ENCODE assay signal across 20 cellular contexts in the genomic region with DNA sequence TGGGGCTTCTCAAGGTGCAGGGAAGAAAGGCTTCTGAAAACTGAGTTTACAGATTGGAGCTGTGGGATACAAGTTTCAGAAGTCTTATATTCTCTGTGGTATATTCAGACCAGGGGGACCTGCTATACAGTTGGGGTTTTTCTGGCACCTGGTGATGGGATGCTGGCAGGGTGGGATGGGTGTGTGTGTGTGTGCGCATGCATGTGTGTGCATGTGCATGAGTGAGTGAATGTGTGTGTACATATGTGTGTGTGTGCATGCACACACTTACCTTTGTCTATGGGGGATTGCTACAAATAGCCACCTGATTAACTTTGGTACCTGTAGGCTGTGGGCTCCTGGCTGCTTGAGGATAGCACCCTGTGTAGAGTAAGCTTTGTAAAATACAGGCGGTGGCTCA.
A peak's percentile ranks its signal among the peaks of the same experiment; 100 is the strongest.
DNase-seq lines count a peak whose midpoint lies in the region; ATAC-seq and TF ChIP-seq lines count a peak whose summit lies in the region.
"Had no signal": no experiment of that assay in that cellular context is flagged by ENCODE, and none has a peak within 500 bp of the region (broad histone marks: within the 10 kb centered on the region; RNA-seq: fewer than 3 reads in every experiment).

No MANE protein-coding gene starts in this region.

- no peak overlapping the region for H2AFZ ChIP-seq in Karpas-422 (ENCODE audit: low read length)
- H2AFZ ChIP-seq: GM23248 had no signal

- ATAC-seq in stimulated activated effector memory CD8-positive, alpha-beta T cell treated with anti-CD3 and anti-CD28 coated beads, Interleukin-12 subunit alpha, Interleukin-12 subunit beta, amount 100 ng/mL, for 72 hours, result peak; percentile 33
- ATAC-seq: GM12878 had no signal

- no peaks in the 10 kb centered on the region for H3K9me3 Mint-ChIP-seq in stimulated activated effector memory CD8-positive, alpha-beta T cell treated with anti-CD3 and anti-CD28 coated beads, Interleukin-12 subunit alpha, Interleukin-12 subunit beta, amount 100 ng/mL, for 72 hours
- H3K9me3 Mint-ChIP-seq: CD4-positive, alpha-beta memory T cell had no signal

- no peaks in the 10 kb centered on the region for H3K27me3 ChIP-seq in WERI-Rb-1 (ENCODE audit: insufficient read depth, low read depth, severe bottlenecking)
- H3K27me3 ChIP-seq in Karpas-422 (ENCODE audit: low read length), result no peaks in the 10 kb centered on the region
- H3K27me3 ChIP-seq: BE2C; BLaER1 treated with 17β-estradiol and CSF1 and Interleukin-3, amounts not matched to agents 10 nM and 100 nM had no signal

- H3K79me2 ChIP-seq in Karpas-422 (ENCODE audit: low read length), result no peaks in the 10 kb centered on the region

- H3K9me2 ChIP-seq in Karpas-422 (replicated peaks; ENCODE audit: insufficient read depth, low read length), result no peaks in the 10 kb centered on the region

- no peak overlapping the region for H3K9ac ChIP-seq in Karpas-422 (ENCODE audit: low read length)
- H3K9ac ChIP-seq: BLaER1 treated with 17β-estradiol and CSF1 and Interleukin-3, amounts not matched to agents 10 nM and 100 nM; GM23248 had no signal

- no peaks in the 10 kb centered on the region for H3K36me3 Mint-ChIP-seq in stimulated activated effector memory CD8-positive, alpha-beta T cell treated with anti-CD3 and anti-CD28 coated beads, Interleukin-12 subunit alpha, Interleukin-12 subunit beta, amount 100 ng/mL, for 72 hours
- H3K36me3 Mint-ChIP-seq: CD14-positive monocyte; CD4-positive, alpha-beta memory T cell had no signal

- H3K4me1 Mint-ChIP-seq in stimulated activated effector memory CD8-positive, alpha-beta T cell treated with anti-CD3 and anti-CD28 coated beads, Interleukin-12 subunit alpha, Interleukin-12 subunit beta, amount 100 ng/mL, for 72 hours, result no peaks in the 10 kb centered on the region
- H3K4me1 Mint-ChIP-seq: CD14-positive monocyte; CD4-positive, alpha-beta memory T cell had no signal

- H3K27ac ChIP-seq in WERI-Rb-1, result no peak overlapping the region
- H3K27ac ChIP-seq in Karpas-422 (ENCODE audit: low read length), result no peak overlapping the region
- H3K27ac ChIP-seq: 22Rv1; BLaER1 treated with 17β-estradiol and CSF1 and Interleukin-3, amounts not matched to agents 10 nM and 100 nM; GM23248 had no signal

- no peak overlapping the region for H3K4me2 ChIP-seq in Karpas-422 (ENCODE audit: low read depth, low read length, poor library complexity, severe bottlenecking)
- H3K4me2 ChIP-seq: BLaER1 treated with 17β-estradiol and CSF1 and Interleukin-3, amounts not matched to agents 10 nM and 100 nM had no signal

- H3K9me3 ChIP-seq in WERI-Rb-1 (ENCODE audit: severe bottlenecking), result no peaks in the 10 kb centered on the region
- H3K9me3 ChIP-seq in Karpas-422 (ENCODE audit: low read length), result no peaks in the 10 kb centered on the region
- H3K9me3 ChIP-seq: BE2C had no signal

- no peak for TF ChIP-seq CTCF in WERI-Rb-1 (IDR thresholded peaks at IDR 0.05; ENCODE audit: low read depth, low read length)

- H3K4me1 ChIP-seq in Karpas-422 (ENCODE audit: low read length), result peaks cover 3% of the 10 kb centered on the region; the same call in 1 of the 2 replicates
- H3K4me1 ChIP-seq: BE2C; BLaER1 treated with 17β-estradiol and CSF1 and Interleukin-3, amounts not matched to agents 10 nM and 100 nM had no signal

- DNase-seq in NCI-H2171 treated with DMSO at 0.1 percent for 48 hours (lab: John Stamatoyannopoulos, UW) (peak; percentile 2), NCI-H2171 (lab: John Stamatoyannopoulos, UW) (no peak), WERI-Rb-1 (peak; percentile 26), Karpas-422 (no peak), glomerular visceral epithelial cell (ENCODE audit: extremely low spot score) (no peak)
- no peak for DNase-seq in stimulated activated effector memory CD8-positive, alpha-beta T cell treated with anti-CD3 and anti-CD28 coated beads, Interleukin-12 subunit alpha, Interleukin-12 subunit beta, amount 100 ng/mL, for 72 hours (ENCODE audit: low spot score in 2 of 2)
- DNase-seq: ACHN; AML-193; BE2C; Calu3; CD4-positive, alpha-beta memory T cell; COR-L47; DND-41; GM23248; H7; HCEC 1CT had no signal

- no peaks in the 10 kb centered on the region for H4K20me1 ChIP-seq in Karpas-422 (ENCODE audit: insufficient read depth, low read depth, low read length)
- H4K20me1 ChIP-seq: BLaER1 treated with 17β-estradiol and CSF1 and Interleukin-3, amounts not matched to agents 10 nM and 100 nM had no signal

- H3K36me3 ChIP-seq in WERI-Rb-1 (no peaks in the 10 kb centered on the region), Karpas-422 (ENCODE audit: insufficient read depth, low read length) (no peaks in the 10 kb centered on the region)
- H3K36me3 ChIP-seq: BE2C; BLaER1 treated with 17β-estradiol and CSF1 and Interleukin-3, amounts not matched to agents 10 nM and 100 nM had no signal

- H3K4me3 Mint-ChIP-seq in stimulated activated effector memory CD8-positive, alpha-beta T cell treated with anti-CD3 and anti-CD28 coated beads, Interleukin-12 subunit alpha, Interleukin-12 subunit beta, amount 100 ng/mL, for 72 hours, result no peak overlapping the region
- H3K4me3 Mint-ChIP-seq: CD14-positive monocyte; CD4-positive, alpha-beta memory T cell had no signal

- H3K27ac Mint-ChIP-seq in stimulated activated effector memory CD8-positive, alpha-beta T cell treated with anti-CD3 and anti-CD28 coated beads, Interleukin-12 subunit alpha, Interleukin-12 subunit beta, amount 100 ng/mL, for 72 hours, result no peak overlapping the region
- H3K27ac Mint-ChIP-seq: CD4-positive, alpha-beta memory T cell had no signal

- no peak overlapping the region for H3K4me3 ChIP-seq in WERI-Rb-1 (ENCODE audit: low read depth, low read length)
- H3K4me3 ChIP-seq in Karpas-422 (ENCODE audit: low read length), result no peak overlapping the region
- H3K4me3 ChIP-seq: BLaER1 treated with 17β-estradiol and CSF1 and Interleukin-3, amounts not matched to agents 10 nM and 100 nM; GM12878; GM23248 had no signal

Comparison
In these comparisons a context has a peak if more than half of its experiments do, and no peak if none do; other contexts are left out.
1. DNase-seq: peak in NCI-H2171 treated with DMSO at 0.1 percent for 48 hours (single experiment) and WERI-Rb-1 (single experiment); none in NCI-H2171 (single experiment), stimulated activated effector memory CD8-positive, alpha-beta T cell treated with anti-CD3 and anti-CD28 coated beads, Interleukin-12 subunit alpha, Interleukin-12 subunit beta, amount 100 ng/mL, for 72 hours (0 of 2), Karpas-422 (single experiment) and glomerular visceral epithelial cell (single experiment).